In the genomic region with DNA sequence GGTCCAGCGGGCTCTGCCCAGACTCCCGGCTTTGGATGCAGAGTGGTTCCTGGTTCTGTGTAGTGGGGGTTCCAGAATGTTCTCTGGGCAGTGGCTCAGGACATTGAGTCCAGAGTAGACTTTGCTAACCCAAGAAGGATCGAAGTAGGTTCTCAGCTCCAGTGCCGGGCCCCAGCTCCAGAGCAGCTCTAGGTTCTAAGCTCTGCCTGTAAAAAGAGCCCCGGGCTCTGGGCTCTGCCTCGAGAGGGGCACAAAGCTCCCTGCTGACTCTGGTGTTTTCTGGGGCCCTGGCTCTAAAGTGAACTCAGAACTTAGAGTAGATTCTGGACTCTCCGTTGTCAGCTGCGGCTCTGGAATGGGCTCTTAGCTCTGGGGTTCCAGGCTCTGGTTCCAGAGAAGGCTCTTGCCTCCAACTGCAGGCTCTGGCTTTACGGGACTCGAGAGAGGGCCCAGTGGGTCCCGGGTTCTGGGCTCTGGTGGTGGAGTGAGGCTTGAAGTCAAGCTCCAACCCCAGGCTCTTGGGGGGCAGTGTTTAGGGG, we compare ENCODE assay signal across 1 cellular context.
TF ChIP-seq lines count a peak whose summit lies in the region.

No MANE protein-coding gene starts in this region.

TF ChIP-seq in GM12878, 131 proteins besides CTCF, POLR2A, EP300 and RAD21:
- TF ChIP-seq TARDBP (IDR thresholded peaks at IDR 0.05; ENCODE audit: borderline replicate concordance) (no peak), BCL3 (IDR thresholded peaks at IDR 0.05; ENCODE audit: borderline replicate concordance, insufficient read depth, low read depth, low read length, poor library complexity, severe bottlenecking) (no peak), MLLT1 (IDR thresholded peaks at IDR 0.05) (no peak)
